In genomic region chr19:5398693-5399057, GRCh38 we compare ENCODE assay signal across 2 cellular contexts.
A peak's percentile ranks its signal among the peaks of the same experiment; 100 is the strongest.
TF ChIP-seq lines count a peak whose summit lies in the region.

No MANE protein-coding gene starts in this region.

TF ChIP-seq in SK-N-SH, 30 proteins besides CTCF, POLR2A, EP300 and RAD21 (continued from another document):
- TF ChIP-seq REST (IDR thresholded peaks at IDR 0.05; ENCODE audit: low read depth, low read length): peak; percentile 76; the same call in 1 of the 2 replicates
TF ChIP-seq in SK-N-SH: peak in this region for 1.

TF ChIP-seq in SK-N-SH treated with all-trans-retinoic acid at 6 μM for 48 hours, 23 proteins besides CTCF, POLR2A, EP300 and RAD21 (continued from another document):
- TF ChIP-seq PATZ1 (CRISPR knock-in tag; IDR thresholded peaks at IDR 0.05; ENCODE audit: borderline replicate concordance) (no peak), RARB (CRISPR knock-in tag; IDR thresholded peaks at IDR 0.05) (no peak), TSHZ2 (CRISPR knock-in tag; IDR thresholded peaks at IDR 0.05) (no peak)
